ENCODE assay signal across 7 cellular contexts in genomic region chr10:22476601-22477364, GRCh38.
DNase-seq lines count a peak whose midpoint lies in the region; ATAC-seq, FAIRE-seq and TF ChIP-seq lines count a peak whose summit lies in the region.

No MANE protein-coding gene starts in this region.

- H3K9me3 Mint-ChIP-seq in activated T-helper 1 cell treated with anti-CD3 and anti-CD28 coated beads, Interleukin-12 subunit alpha, Interleukin-12 subunit beta, Interleukin-2, Interleukin-4 antibody, amounts not matched to agents 30 ng/mL and 10 ng/mL and 1 ng/mL, durations not matched to agents 14 hours and 24 hours and 36 hours, result no peaks in the 10 kb centered on the region

- H3K27ac Mint-ChIP-seq in activated T-helper 1 cell treated with anti-CD3 and anti-CD28 coated beads, Interleukin-12 subunit alpha, Interleukin-12 subunit beta, Interleukin-2, Interleukin-4 antibody, amounts not matched to agents 30 ng/mL and 10 ng/mL and 1 ng/mL, durations not matched to agents 14 hours and 24 hours and 36 hours, result no peak overlapping the region

- H3K27ac ChIP-seq in GM23248 (no peak overlapping the region), smooth muscle cell (ENCODE audit: low read depth) (no peak overlapping the region)

- peak overlapping the region; percentile 48 for H3K4me3 Mint-ChIP-seq in activated T-helper 1 cell treated with anti-CD3 and anti-CD28 coated beads, Interleukin-12 subunit alpha, Interleukin-12 subunit beta, Interleukin-2, Interleukin-4 antibody, amounts not matched to agents 30 ng/mL and 10 ng/mL and 1 ng/mL, durations not matched to agents 14 hours and 24 hours and 36 hours

- no peak for DNase-seq in GM23248
- DNase-seq in activated T-helper 1 cell treated with anti-CD3 and anti-CD28 coated beads, Interleukin-12 subunit alpha, Interleukin-12 subunit beta, Interleukin-2, Interleukin-4 antibody, amounts not matched to agents 30 ng/mL and 10 ng/mL and 1 ng/mL, durations not matched to agents 14 hours and 24 hours and 36 hours (ENCODE audit: low spot score), result no peak
- peak; percentile 19 for DNase-seq in iPS-NIHi7 (ENCODE audit: extremely low spot score)
- DNase-seq in smooth muscle cell (lab: John Stamatoyannopoulos, UW; ENCODE audit: unreplicated experiment), result no peak
- no peak for DNase-seq in SHP77 treated with DMSO at 0.1 percent for 48 hours (lab: John Stamatoyannopoulos, UW)
- no peak for DNase-seq in GM19239 (ENCODE audit: insufficient read length, low spot score)

- H4K20me1 ChIP-seq in GM23248 (ENCODE audit: insufficient read depth) (no peaks in the 10 kb centered on the region), smooth muscle cell (ENCODE audit: low read depth) (no peaks in the 10 kb centered on the region)

- peaks cover 59% of the 10 kb centered on the region for H3K27me3 Mint-ChIP-seq in activated T-helper 1 cell treated with anti-CD3 and anti-CD28 coated beads, Interleukin-12 subunit alpha, Interleukin-12 subunit beta, Interleukin-2, Interleukin-4 antibody, amounts not matched to agents 30 ng/mL and 10 ng/mL and 1 ng/mL, durations not matched to agents 14 hours and 24 hours and 36 hours (ENCODE audit: insufficient read depth)

- ATAC-seq in HG02798 (IDR thresholded peaks at IDR 0.05; ENCODE audit: poor library complexity, unreplicated experiment), result no peak

- H3K36me3 ChIP-seq in GM23248 (ENCODE audit: low read depth), result no peaks in the 10 kb centered on the region
- H3K36me3 ChIP-seq in smooth muscle cell (ENCODE audit: low read depth), result no peaks in the 10 kb centered on the region

- no peaks in the 10 kb centered on the region for H3K36me3 Mint-ChIP-seq in activated T-helper 1 cell treated with anti-CD3 and anti-CD28 coated beads, Interleukin-12 subunit alpha, Interleukin-12 subunit beta, Interleukin-2, Interleukin-4 antibody, amounts not matched to agents 30 ng/mL and 10 ng/mL and 1 ng/mL, durations not matched to agents 14 hours and 24 hours and 36 hours (ENCODE audit: low read depth)

- H3K9me3 ChIP-seq in GM23248 (ENCODE audit: low read depth), result no peaks in the 10 kb centered on the region
- no peaks in the 10 kb centered on the region for H3K9me3 ChIP-seq in smooth muscle cell (replicated peaks; ENCODE audit: low read depth)

- peak overlapping the region; percentile 67 for H3K4me3 ChIP-seq in GM23248
- peak overlapping the region; percentile 56 for H3K4me3 ChIP-seq in smooth muscle cell

- FAIRE-seq in GM19239 (lab: Jason Lieb, UNC), result no peak

- peak overlapping the region; percentile 65 for H3K4me2 ChIP-seq in GM23248 (ENCODE audit: unreplicated experiment)
- peak overlapping the region; percentile 96 for H3K4me2 ChIP-seq in smooth muscle cell

- no peak overlapping the region for H3K9ac ChIP-seq in GM23248
- H3K9ac ChIP-seq in smooth muscle cell (ENCODE audit: low read depth), result no peak overlapping the region

- no peaks in the 10 kb centered on the region for H3K9me2 ChIP-seq in GM23248 (ENCODE audit: insufficient read depth)

- H2AFZ ChIP-seq in GM23248 (peak overlapping the region; percentile 77), smooth muscle cell (ENCODE audit: low read depth) (peak overlapping the region; percentile 94)

- H3K4me1 Mint-ChIP-seq in activated T-helper 1 cell treated with anti-CD3 and anti-CD28 coated beads, Interleukin-12 subunit alpha, Interleukin-12 subunit beta, Interleukin-2, Interleukin-4 antibody, amounts not matched to agents 30 ng/mL and 10 ng/mL and 1 ng/mL, durations not matched to agents 14 hours and 24 hours and 36 hours (ENCODE audit: low read depth), result peaks cover 20% of the 10 kb centered on the region

- H3K79me2 ChIP-seq in GM23248 (ENCODE audit: insufficient read depth) (no peaks in the 10 kb centered on the region), smooth muscle cell (ENCODE audit: low read depth) (no peaks in the 10 kb centered on the region)

- H3K27me3 ChIP-seq in GM23248 (replicated peaks; ENCODE audit: insufficient read depth) (no peaks in the 10 kb centered on the region), smooth muscle cell (ENCODE audit: low read depth) (peaks cover 55% of the 10 kb centered on the region)

- in situ Hi-C loops in GM23248 (cut with MboI), result no loop called here

- H3K4me1 ChIP-seq in GM23248 (ENCODE audit: insufficient read depth) (peaks cover 14% of the 10 kb centered on the region), smooth muscle cell (ENCODE audit: low read depth) (peaks cover 26% of the 10 kb centered on the region)

- no peak for TF ChIP-seq CTCF in smooth muscle cell (IDR thresholded peaks at IDR 0.05; ENCODE audit: borderline replicate concordance, insufficient read depth, poor library complexity, severe bottlenecking)

- H3F3A ChIP-seq in GM23248 (ENCODE audit: insufficient read depth) (peaks cover 19% of the 10 kb centered on the region), smooth muscle cell (ENCODE audit: low read depth) (no peaks in the 10 kb centered on the region)

- intact Hi-C loops in activated T-helper 1 cell treated with anti-CD3 and anti-CD28 coated beads, Interleukin-12 subunit alpha, Interleukin-12 subunit beta, Interleukin-2, Interleukin-4 antibody, amounts not matched to agents 30 ng/mL and 10 ng/mL and 1 ng/mL, durations not matched to agents 14 hours and 24 hours and 36 hours (cut with micrococcal nuclease), result loop anchor here (5.0 to 10.0 kb wide), 2 partner anchors 511 to 982 kb away; no protein-coding TSS in a partner anchor

- WGBS in GM23248 (ENCODE audit: low coverage in 1 of 2, low lambda C conversion rate in 2 of 2, missing lambda C conversion rate in 2 of 2), 2 experiments, result 92 to 93% methylated on average over 50 to 57 of the region's 57 CpGs
- WGBS in smooth muscle cell (ENCODE audit: low lambda C conversion rate), result 3% methylated on average over 55 of the region's 57 CpGs
